Comparison of ENCODE assay signal across 14 cellular contexts in the genomic region with DNA sequence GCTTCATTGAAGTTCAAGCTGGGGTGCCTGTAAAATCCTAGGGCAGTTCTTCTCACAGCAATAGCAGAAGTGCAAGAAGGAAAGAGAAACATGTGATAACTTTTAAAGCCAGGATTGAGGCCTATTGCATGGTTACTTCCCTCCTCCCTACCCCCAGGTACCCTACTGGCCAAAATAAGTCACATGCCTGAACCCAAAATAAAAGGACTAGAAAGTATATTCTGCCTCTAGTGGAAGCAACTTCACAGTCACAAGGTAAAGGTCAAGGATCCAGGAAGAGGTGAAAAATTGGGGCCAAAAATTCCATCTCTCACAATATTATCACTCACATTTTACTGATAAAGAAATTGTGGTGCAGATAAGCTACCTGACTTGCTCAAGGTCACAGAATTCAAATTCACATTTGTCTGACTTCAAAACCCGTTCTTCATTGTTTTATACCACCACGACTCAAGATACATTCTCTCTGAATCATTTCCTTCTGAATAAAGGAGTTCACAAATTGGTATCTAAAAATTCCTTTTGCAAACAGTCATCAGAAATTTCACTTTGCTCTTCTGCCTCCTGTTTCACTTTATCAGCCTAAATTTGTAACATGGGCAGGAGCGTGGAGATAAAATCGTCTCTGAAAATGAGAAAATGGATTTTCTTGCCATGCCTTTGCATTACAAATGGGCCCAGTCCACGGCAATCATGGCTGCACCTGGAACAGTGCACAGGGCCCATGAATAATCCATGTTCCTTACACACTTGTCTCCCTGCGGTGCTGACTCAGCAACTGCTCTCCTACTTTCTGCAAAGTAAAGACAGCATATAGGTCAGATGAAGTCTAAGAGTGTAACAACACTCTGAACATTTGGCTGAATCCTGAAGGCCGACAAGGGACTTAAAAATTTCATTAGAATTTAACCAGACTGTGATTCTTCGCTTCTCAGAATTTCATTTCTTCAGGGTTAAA.
DNase-seq lines count a peak whose midpoint lies in the region; ATAC-seq and TF ChIP-seq lines count a peak whose summit lies in the region.
"Had no signal": no experiment of that assay in that cellular context is flagged by ENCODE, and none has a peak within 500 bp of the region (broad histone marks: within the 10 kb centered on the region; RNA-seq: fewer than 3 reads in every experiment).

No MANE protein-coding gene starts in this region.

- H3K9ac ChIP-seq in Loucy (ENCODE audit: low read depth, low read length, poor library complexity, severe bottlenecking) = no peak overlapping the region
- H3K9ac ChIP-seq in smooth muscle cell (ENCODE audit: low read depth) = no peak overlapping the region

- no peak for ATAC-seq in HG03469 (IDR thresholded peaks at IDR 0.05; ENCODE audit: unreplicated experiment)
- ATAC-seq: activated naive CD8-positive, alpha-beta T cell treated with anti-CD3 and anti-CD28 coated beads, Interleukin-2, amount 50 U/mL, for 24 hours; lower lobe of right lung; natural killer cell; psoas muscle had no signal

- H4K20me1 ChIP-seq in Loucy (ENCODE audit: insufficient read depth, low read length, poor library complexity, severe bottlenecking) = no peaks in the 10 kb centered on the region
- H4K20me1 ChIP-seq in smooth muscle cell (ENCODE audit: low read depth) = no peaks in the 10 kb centered on the region

- H3K36me3 ChIP-seq in Loucy (ENCODE audit: insufficient read depth, low read length) (no peaks in the 10 kb centered on the region), smooth muscle cell (ENCODE audit: low read depth) (no peaks in the 10 kb centered on the region), MG63 (no peaks in the 10 kb centered on the region)
- H3K36me3 ChIP-seq: lower lobe of right lung, Peyer's patch had no signal

- H3F3A ChIP-seq in Loucy (ENCODE audit: low read depth) (no peaks in the 10 kb centered on the region), smooth muscle cell (ENCODE audit: low read depth) (no peaks in the 10 kb centered on the region)

- H3K9me2 ChIP-seq in Loucy (replicated peaks; ENCODE audit: low read depth, low read length) = no peaks in the 10 kb centered on the region

- H2AFZ ChIP-seq in Loucy (ENCODE audit: low read length) = no peak overlapping the region
- no peak overlapping the region for H2AFZ ChIP-seq in smooth muscle cell (ENCODE audit: low read depth)

- TF ChIP-seq CTCF in Loucy (conservative IDR thresholded peaks at IDR 0.05; ENCODE audit: low read length) (peak; percentile 30), dorsolateral prefrontal cortex (IDR thresholded peaks at IDR 0.05 in 54 of 56, conservative IDR thresholded peaks at IDR 0.05 in 2 of 56; ENCODE audit: low read depth in 1 of 56, partially characterized antibody in 56 of 56) (no peak), smooth muscle cell (IDR thresholded peaks at IDR 0.05; ENCODE audit: borderline replicate concordance, insufficient read depth, poor library complexity, severe bottlenecking) (no peak)

- intact Hi-C loops in dorsolateral prefrontal cortex (cut with DNase I) = no loop called here

- H3K27ac ChIP-seq in dorsolateral prefrontal cortex (no peak overlapping the region), smooth muscle cell (ENCODE audit: low read depth) (no peak overlapping the region)
- H3K27ac ChIP-seq: lower lobe of right lung, Peyer's patch, psoas muscle had no signal

- H3K4me1 ChIP-seq in Loucy (ENCODE audit: insufficient read depth, low read length, poor library complexity, severe bottlenecking) (peaks cover 7% of the 10 kb centered on the region), smooth muscle cell (ENCODE audit: low read depth) (no peaks in the 10 kb centered on the region)
- H3K4me1 ChIP-seq: lower lobe of right lung, Peyer's patch, psoas muscle had no signal

- H3K27me3 ChIP-seq in Loucy (ENCODE audit: insufficient read depth, low read length, poor library complexity, severe bottlenecking) = no peaks in the 10 kb centered on the region
- H3K27me3 ChIP-seq in dorsolateral prefrontal cortex = no peaks in the 10 kb centered on the region
- H3K27me3 ChIP-seq in smooth muscle cell (ENCODE audit: low read depth) = no peaks in the 10 kb centered on the region
- H3K27me3 ChIP-seq in MG63 = no peaks in the 10 kb centered on the region
- H3K27me3 ChIP-seq: Peyer's patch had no signal

- H3K4me3 ChIP-seq in Loucy (ENCODE audit: low read length, poor library complexity, severe bottlenecking) = no peak overlapping the region
- no peak overlapping the region for H3K4me3 ChIP-seq in dorsolateral prefrontal cortex
- no peak overlapping the region for H3K4me3 ChIP-seq in smooth muscle cell
- H3K4me3 ChIP-seq in MG63 = no peak overlapping the region
- H3K4me3 ChIP-seq: lower lobe of right lung, Peyer's patch, psoas muscle had no signal

- no peaks in the 10 kb centered on the region for H3K79me2 ChIP-seq in Loucy (ENCODE audit: insufficient read depth, low read length)
- H3K79me2 ChIP-seq in smooth muscle cell (ENCODE audit: low read depth) = no peaks in the 10 kb centered on the region

- DNase-seq in AG08395 (ENCODE audit: low spot score) = peak; percentile 6
- DNase-seq in astrocyte of the hippocampus (ENCODE audit: low read depth, low spot score) = peak; percentile 34
- peak; percentile 69 for DNase-seq in iris pigment epithelial cell (ENCODE audit: low read depth)
- no peak for DNase-seq in dorsolateral prefrontal cortex
- DNase-seq in smooth muscle cell (lab: John Stamatoyannopoulos, UW; ENCODE audit: unreplicated experiment) = no peak
- DNase-seq in MG63 = no peak
- DNase-seq: activated naive CD8-positive, alpha-beta T cell treated with anti-CD3 and anti-CD28 coated beads, Interleukin-2, amount 50 U/mL, for 24 hours; lower lobe of right lung; natural killer cell; NCI-H774; Peyer's patch; psoas muscle had no signal

- peaks cover 5% of the 10 kb centered on the region; the same call in 1 of the 2 replicates for H3K9me3 ChIP-seq in Loucy (ENCODE audit: insufficient read depth, low read depth, low read length)
- no peaks in the 10 kb centered on the region for H3K9me3 ChIP-seq in smooth muscle cell (replicated peaks; ENCODE audit: low read depth)
- H3K9me3 ChIP-seq in MG63 = no peaks in the 10 kb centered on the region
- H3K9me3 ChIP-seq: lower lobe of right lung had no signal

- WGBS in smooth muscle cell (ENCODE audit: low lambda C conversion rate) = 75% methylated on average over 8 of the region's 8 CpGs

- no peak overlapping the region for H3K4me2 ChIP-seq in Loucy (ENCODE audit: low read depth, low read length, poor library complexity, severe bottlenecking)
- no peak overlapping the region for H3K4me2 ChIP-seq in smooth muscle cell

Comparison
In these comparisons a context has a peak if more than half of its experiments do, and no peak if none do; other contexts are left out.
1. DNase-seq: peak in AG08395 (single experiment), astrocyte of the hippocampus (single experiment) and iris pigment epithelial cell (single experiment); none in dorsolateral prefrontal cortex (0 of 10), smooth muscle cell (single experiment) and MG63 (single experiment).